Comparison of ENCODE assay signal across 2 cellular contexts in genomic region chr10:133104972-133105495, GRCh38.
TF ChIP-seq lines count a peak whose summit lies in the region.

No MANE protein-coding gene starts in this region.

TF ChIP-seq in H1, 55 proteins besides CTCF, POLR2A, EP300 and RAD21:
- TF ChIP-seq RBBP5 (IDR thresholded peaks at IDR 0.05; ENCODE audit: borderline replicate concordance, low read depth, low read length), result no peak
- no peak for TF ChIP-seq JUN (IDR thresholded peaks at IDR 0.05; ENCODE audit: low read depth, low read length)
- TF ChIP-seq CHD1 (IDR thresholded peaks at IDR 0.05; ENCODE audit: low read depth, low read length), result no peak
- TF ChIP-seq MAX (IDR thresholded peaks at IDR 0.05), result no peak
- no peak for TF ChIP-seq ATF3 (IDR thresholded peaks at IDR 0.05; ENCODE audit: insufficient read depth, low read depth, low read length)
- TF ChIP-seq TEAD4 (IDR thresholded peaks at IDR 0.05; ENCODE audit: low read depth, low read length), result no peak

TF ChIP-seq in HepG2, 621 proteins besides CTCF, POLR2A, EP300 and RAD21:
- no peak for TF ChIP-seq MAFK (conservative IDR thresholded peaks at IDR 0.05 in 1 of 2, IDR thresholded peaks at IDR 0.05 in 1 of 2; ENCODE audit: low read length in 2 of 2)
- no peak for TF ChIP-seq ZNF101 (CRISPR knock-in tag; IDR thresholded peaks at IDR 0.05; ENCODE audit: borderline replicate concordance, low read depth)
- no peak for TF ChIP-seq ZNF224 (CRISPR knock-in tag; IDR thresholded peaks at IDR 0.05)
- TF ChIP-seq SOX13 (IDR thresholded peaks at IDR 0.05), result no peak
- TF ChIP-seq SOX13 (CRISPR knock-in tag; conservative IDR thresholded peaks at IDR 0.05 in 1 of 2, IDR thresholded peaks at IDR 0.05 in 1 of 2), result no peak
- TF ChIP-seq ZNF878 (CRISPR knock-in tag; IDR thresholded peaks at IDR 0.05), result no peak
- TF ChIP-seq ATF3 (CRISPR knock-in tag; IDR thresholded peaks at IDR 0.05), result no peak
- no peak for TF ChIP-seq ZNF512 (CRISPR knock-in tag; IDR thresholded peaks at IDR 0.05)
- no peak for TF ChIP-seq IKZF4 (CRISPR knock-in tag; IDR thresholded peaks at IDR 0.05; ENCODE audit: borderline replicate concordance, low read depth, not compliant biosample characterization)
- TF ChIP-seq HDAC2 (CRISPR knock-in tag; IDR thresholded peaks at IDR 0.05), result no peak
- no peak for TF ChIP-seq ARNT (IDR thresholded peaks at IDR 0.05)
- no peak for TF ChIP-seq ZNF546 (CRISPR knock-in tag; conservative IDR thresholded peaks at IDR 0.05)
- TF ChIP-seq SAP130 (CRISPR knock-in tag; IDR thresholded peaks at IDR 0.05; ENCODE audit: low read depth), result no peak
- no peak for TF ChIP-seq TRIM24 (CRISPR knock-in tag; IDR thresholded peaks at IDR 0.05)
